ENCODE assay signal across 1 cellular context in the genomic region with DNA sequence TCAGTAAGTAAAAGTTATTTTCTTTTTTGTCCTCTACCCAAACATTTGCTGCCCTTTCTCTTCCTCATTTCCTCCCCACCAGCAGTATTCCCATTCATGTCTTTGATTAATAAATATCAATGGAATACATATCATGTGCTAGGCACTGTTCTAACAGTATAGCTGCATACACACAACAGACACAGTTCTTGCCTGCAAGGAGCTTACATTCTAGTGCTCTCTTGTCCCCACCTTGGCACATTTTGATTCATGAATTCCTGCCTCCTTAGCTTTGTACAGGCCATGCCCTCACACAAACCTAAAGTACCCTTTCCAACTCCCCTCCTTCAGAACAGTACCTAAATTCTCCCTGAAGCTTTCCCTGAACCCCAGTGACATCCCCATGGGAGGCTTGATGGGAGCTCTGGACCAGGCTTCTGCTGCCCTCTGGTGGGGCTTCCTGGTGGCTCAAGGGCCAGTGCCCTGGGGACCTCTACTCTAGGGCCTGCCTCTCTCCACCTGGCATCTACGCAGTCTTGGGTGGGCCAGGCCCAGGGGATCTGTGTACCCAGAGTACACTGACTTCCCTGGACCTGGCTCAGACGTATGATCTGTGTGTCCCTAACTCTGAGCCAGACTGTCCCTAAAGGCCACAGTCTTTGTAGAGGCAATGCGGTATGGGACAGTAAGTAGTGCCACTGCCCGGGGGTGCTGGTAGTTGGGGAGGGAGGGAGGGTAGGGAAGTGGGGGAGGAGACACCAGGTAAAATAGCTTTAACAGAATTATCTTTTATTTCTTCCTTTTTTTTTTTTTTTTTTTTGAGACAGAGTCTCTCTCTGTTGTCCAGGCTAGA.
TF ChIP-seq lines count a peak whose summit lies in the region.

No MANE protein-coding gene starts in this region.

TF ChIP-seq in HepG2, 621 proteins besides CTCF, POLR2A, EP300 and RAD21 (continued from another document):
- TF ChIP-seq, protein P1, sequence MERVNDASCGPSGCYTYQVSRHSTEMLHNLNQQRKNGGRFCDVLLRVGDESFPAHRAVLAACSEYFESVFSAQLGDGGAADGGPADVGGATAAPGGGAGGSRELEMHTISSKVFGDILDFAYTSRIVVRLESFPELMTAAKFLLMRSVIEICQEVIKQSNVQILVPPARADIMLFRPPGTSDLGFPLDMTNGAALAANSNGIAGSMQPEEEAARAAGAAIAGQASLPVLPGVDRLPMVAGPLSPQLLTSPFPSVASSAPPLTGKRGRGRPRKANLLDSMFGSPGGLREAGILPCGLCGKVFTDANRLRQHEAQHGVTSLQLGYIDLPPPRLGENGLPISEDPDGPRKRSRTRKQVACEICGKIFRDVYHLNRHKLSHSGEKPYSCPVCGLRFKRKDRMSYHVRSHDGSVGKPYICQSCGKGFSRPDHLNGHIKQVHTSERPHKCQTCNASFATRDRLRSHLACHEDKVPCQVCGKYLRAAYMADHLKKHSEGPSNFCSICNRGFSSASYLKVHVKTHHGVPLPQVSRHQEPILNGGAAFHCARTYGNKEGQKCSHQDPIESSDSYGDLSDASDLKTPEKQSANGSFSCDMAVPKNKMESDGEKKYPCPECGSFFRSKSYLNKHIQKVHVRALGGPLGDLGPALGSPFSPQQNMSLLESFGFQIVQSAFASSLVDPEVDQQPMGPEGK (CRISPR knock-in tag; IDR thresholded peaks at IDR 0.05): 0 out of 2 replicates have a peak, but pooled peaks have one; percentile 30
- TF ChIP-seq ZEB1 (IDR thresholded peaks at IDR 0.05; ENCODE audit: insufficient replicate concordance, low read depth) (no peak), ARID2 (CRISPR knock-in tag; IDR thresholded peaks at IDR 0.05; ENCODE audit: borderline replicate concordance) (no peak), ZNF350 (CRISPR knock-in tag; IDR thresholded peaks at IDR 0.05; ENCODE audit: borderline replicate concordance, low read depth) (0 out of 2 replicates have a peak, but pooled peaks have one; percentile 26), STAG1 (CRISPR knock-in tag; IDR thresholded peaks at IDR 0.05) (peak; percentile 98), PITX1 (CRISPR knock-in tag; IDR thresholded peaks at IDR 0.05) (peak; percentile 56; the same call in 1 of the 2 replicates), TBX2 (CRISPR knock-in tag; IDR thresholded peaks at IDR 0.05; ENCODE audit: borderline replicate concordance) (no peak), CBX5 (CRISPR knock-in tag; IDR thresholded peaks at IDR 0.05; ENCODE audit: borderline replicate concordance) (0 out of 2 replicates have a peak, but pooled peaks have one; percentile 35), HOXD1 (CRISPR knock-in tag; IDR thresholded peaks at IDR 0.05) (no peak), MZF1 (CRISPR knock-in tag; IDR thresholded peaks at IDR 0.05; ENCODE audit: borderline replicate concordance) (no peak), ZNF20 (CRISPR knock-in tag; IDR thresholded peaks at IDR 0.05) (no peak), ADNP (CRISPR knock-in tag; IDR thresholded peaks at IDR 0.05) (no peak), ZMYM2 (CRISPR knock-in tag; IDR thresholded peaks at IDR 0.05) (no peak), MIXL1 (CRISPR knock-in tag; IDR thresholded peaks at IDR 0.05) (no peak), RARA (CRISPR knock-in tag; IDR thresholded peaks at IDR 0.05) (no peak)
- TF ChIP-seq, protein P2, sequence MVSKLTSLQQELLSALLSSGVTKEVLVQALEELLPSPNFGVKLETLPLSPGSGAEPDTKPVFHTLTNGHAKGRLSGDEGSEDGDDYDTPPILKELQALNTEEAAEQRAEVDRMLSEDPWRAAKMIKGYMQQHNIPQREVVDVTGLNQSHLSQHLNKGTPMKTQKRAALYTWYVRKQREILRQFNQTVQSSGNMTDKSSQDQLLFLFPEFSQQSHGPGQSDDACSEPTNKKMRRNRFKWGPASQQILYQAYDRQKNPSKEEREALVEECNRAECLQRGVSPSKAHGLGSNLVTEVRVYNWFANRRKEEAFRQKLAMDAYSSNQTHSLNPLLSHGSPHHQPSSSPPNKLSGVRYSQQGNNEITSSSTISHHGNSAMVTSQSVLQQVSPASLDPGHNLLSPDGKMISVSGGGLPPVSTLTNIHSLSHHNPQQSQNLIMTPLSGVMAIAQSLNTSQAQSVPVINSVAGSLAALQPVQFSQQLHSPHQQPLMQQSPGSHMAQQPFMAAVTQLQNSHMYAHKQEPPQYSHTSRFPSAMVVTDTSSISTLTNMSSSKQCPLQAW (CRISPR knock-in tag; IDR thresholded peaks at IDR 0.05): 0 out of 2 replicates have a peak, but pooled peaks have one; percentile 18
- TF ChIP-seq, protein P3, sequence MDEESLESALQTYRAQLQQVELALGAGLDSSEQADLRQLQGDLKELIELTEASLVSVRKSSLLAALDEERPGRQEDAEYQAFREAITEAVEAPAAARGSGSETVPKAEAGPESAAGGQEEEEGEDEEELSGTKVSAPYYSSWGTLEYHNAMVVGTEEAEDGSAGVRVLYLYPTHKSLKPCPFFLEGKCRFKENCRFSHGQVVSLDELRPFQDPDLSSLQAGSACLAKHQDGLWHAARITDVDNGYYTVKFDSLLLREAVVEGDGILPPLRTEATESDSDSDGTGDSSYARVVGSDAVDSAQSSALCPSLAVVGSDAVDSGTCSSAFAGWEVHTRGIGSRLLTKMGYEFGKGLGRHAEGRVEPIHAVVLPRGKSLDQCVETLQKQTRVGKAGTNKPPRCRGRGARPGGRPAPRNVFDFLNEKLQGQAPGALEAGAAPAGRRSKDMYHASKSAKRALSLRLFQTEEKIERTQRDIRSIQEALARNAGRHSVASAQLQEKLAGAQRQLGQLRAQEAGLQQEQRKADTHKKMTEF (CRISPR knock-in tag; IDR thresholded peaks at IDR 0.05): 0 out of 2 replicates have a peak, but pooled peaks have one; percentile 26
- TF ChIP-seq, protein P4, sequence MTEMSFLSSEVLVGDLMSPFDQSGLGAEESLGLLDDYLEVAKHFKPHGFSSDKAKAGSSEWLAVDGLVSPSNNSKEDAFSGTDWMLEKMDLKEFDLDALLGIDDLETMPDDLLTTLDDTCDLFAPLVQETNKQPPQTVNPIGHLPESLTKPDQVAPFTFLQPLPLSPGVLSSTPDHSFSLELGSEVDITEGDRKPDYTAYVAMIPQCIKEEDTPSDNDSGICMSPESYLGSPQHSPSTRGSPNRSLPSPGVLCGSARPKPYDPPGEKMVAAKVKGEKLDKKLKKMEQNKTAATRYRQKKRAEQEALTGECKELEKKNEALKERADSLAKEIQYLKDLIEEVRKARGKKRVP (CRISPR knock-in tag; IDR thresholded peaks at IDR 0.05): no peak
- TF ChIP-seq, protein P5, sequence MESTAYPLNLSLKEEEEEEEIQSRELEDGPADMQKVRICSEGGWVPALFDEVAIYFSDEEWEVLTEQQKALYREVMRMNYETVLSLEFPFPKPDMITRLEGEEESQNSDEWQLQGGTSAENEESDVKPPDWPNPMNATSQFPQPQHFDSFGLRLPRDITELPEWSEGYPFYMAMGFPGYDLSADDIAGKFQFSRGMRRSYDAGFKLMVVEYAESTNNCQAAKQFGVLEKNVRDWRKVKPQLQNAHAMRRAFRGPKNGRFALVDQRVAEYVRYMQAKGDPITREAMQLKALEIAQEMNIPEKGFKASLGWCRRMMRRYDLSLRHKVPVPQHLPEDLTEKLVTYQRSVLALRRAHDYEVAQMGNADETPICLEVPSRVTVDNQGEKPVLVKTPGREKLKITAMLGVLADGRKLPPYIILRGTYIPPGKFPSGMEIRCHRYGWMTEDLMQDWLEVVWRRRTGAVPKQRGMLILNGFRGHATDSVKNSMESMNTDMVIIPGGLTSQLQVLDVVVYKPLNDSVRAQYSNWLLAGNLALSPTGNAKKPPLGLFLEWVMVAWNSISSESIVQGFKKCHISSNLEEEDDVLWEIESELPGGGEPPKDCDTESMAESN (CRISPR knock-in tag; conservative IDR thresholded peaks at IDR 0.05): 0 out of 2 replicates have a peak, but pooled peaks have one; percentile 50
- TF ChIP-seq, protein P6, sequence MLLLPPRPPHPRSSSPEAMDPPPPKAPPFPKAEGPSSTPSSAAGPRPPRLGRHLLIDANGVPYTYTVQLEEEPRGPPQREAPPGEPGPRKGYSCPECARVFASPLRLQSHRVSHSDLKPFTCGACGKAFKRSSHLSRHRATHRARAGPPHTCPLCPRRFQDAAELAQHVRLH (CRISPR knock-in tag; IDR thresholded peaks at IDR 0.05; ENCODE audit: borderline replicate concordance, low read depth): peak; percentile 55; the same call in 1 of the 2 replicates
- TF ChIP-seq, protein P7, sequence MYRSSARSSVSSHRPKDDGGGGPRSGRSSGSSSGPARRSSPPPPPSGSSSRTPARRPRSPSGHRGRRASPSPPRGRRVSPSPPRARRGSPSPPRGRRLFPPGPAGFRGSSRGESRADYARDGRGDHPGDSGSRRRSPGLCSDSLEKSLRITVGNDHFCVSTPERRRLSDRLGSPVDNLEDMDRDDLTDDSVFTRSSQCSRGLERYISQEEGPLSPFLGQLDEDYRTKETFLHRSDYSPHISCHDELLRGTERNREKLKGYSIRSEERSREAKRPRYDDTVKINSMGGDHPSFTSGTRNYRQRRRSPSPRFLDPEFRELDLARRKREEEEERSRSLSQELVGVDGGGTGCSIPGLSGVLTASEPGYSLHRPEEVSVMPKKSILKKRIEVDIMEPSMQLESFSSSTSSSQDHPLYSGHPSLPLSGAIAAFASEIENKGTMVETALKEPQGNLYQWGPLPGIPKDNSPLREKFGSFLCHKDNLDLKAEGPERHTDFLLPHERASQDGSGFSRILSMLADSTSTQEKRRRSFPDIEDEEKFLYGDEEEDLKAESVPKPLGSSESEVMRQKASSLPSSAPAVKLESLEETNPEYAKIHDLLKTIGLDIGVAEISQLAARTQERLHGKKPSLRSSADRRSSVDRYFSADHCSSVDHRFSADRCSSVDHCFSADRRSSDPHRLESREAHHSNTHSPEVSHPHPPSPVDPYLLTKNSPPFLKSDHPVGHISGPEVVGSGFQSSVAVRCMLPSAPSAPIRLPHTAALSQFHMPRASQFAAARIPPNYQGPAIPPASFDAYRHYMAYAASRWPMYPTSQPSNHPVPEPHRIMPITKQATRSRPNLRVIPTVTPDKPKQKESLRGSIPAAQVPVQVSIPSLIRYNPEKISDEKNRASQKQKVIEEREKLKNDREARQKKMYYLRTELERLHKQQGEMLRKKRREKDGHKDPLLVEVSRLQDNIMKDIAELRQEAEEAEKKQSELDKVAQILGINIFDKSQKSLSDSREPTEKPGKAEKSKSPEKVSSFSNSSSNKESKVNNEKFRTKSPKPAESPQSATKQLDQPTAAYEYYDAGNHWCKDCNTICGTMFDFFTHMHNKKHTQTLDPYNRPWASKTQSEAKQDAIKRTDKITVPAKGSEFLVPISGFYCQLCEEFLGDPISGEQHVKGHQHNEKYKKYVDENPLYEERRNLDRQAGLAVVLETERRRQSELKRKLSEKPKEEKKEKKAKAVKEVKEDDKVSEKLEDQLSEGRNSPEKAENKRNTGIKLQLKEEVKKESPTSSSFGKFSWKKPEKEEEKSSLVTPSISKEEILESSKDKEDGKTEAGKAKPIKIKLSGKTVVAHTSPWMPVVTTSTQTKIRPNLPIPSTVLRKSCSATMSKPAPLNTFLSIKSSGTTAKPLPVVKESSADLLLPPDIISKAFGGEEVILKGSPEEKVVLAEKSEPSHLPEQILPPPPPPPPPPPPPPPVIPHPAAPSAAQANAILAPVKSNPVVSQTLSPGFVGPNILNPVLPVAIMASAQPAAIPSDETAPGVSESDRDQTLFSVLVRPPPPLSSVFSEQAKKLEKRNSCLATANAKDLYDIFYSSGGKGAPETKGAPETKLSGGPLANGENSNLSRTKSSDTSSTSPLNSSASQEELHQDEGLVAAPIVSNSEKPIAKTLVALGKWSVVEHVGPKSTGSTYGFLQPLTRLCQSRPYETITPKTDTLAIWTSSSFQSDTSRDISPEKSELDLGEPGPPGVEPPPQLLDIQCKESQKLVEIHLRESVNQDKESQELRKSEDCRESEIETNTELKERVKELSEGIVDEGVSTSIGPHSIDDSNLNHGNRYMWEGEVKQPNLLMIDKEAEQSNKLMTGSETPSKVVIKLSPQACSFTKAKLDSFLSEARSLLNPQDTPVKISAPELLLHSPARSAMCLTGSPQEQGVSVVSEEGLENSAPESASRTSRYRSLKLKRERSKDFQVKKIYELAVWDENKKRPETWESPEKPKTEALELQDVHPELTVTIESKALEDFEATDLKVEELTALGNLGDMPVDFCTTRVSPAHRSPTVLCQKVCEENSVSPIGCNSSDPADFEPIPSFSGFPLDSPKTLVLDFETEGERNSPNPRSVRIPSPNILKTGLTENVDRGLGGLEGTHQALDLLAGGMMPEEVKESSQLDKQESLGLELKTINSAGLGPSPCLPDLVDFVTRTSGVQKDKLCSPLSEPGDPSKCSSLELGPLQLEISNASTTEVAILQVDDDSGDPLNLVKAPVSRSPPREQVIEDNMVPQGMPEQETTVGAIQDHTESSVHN (CRISPR knock-in tag; IDR thresholded peaks at IDR 0.05): no peak
- TF ChIP-seq, protein P8, sequence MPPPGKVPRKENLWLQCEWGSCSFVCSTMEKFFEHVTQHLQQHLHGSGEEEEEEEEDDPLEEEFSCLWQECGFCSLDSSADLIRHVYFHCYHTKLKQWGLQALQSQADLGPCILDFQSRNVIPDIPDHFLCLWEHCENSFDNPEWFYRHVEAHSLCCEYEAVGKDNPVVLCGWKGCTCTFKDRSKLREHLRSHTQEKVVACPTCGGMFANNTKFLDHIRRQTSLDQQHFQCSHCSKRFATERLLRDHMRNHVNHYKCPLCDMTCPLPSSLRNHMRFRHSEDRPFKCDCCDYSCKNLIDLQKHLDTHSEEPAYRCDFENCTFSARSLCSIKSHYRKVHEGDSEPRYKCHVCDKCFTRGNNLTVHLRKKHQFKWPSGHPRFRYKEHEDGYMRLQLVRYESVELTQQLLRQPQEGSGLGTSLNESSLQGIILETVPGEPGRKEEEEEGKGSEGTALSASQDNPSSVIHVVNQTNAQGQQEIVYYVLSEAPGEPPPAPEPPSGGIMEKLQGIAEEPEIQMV (CRISPR knock-in tag; IDR thresholded peaks at IDR 0.05; ENCODE audit: low read depth): no peak
- TF ChIP-seq, protein P9, sequence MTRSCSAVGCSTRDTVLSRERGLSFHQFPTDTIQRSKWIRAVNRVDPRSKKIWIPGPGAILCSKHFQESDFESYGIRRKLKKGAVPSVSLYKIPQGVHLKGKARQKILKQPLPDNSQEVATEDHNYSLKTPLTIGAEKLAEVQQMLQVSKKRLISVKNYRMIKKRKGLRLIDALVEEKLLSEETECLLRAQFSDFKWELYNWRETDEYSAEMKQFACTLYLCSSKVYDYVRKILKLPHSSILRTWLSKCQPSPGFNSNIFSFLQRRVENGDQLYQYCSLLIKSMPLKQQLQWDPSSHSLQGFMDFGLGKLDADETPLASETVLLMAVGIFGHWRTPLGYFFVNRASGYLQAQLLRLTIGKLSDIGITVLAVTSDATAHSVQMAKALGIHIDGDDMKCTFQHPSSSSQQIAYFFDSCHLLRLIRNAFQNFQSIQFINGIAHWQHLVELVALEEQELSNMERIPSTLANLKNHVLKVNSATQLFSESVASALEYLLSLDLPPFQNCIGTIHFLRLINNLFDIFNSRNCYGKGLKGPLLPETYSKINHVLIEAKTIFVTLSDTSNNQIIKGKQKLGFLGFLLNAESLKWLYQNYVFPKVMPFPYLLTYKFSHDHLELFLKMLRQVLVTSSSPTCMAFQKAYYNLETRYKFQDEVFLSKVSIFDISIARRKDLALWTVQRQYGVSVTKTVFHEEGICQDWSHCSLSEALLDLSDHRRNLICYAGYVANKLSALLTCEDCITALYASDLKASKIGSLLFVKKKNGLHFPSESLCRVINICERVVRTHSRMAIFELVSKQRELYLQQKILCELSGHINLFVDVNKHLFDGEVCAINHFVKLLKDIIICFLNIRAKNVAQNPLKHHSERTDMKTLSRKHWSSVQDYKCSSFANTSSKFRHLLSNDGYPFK (CRISPR knock-in tag; IDR thresholded peaks at IDR 0.05; ENCODE audit: borderline replicate concordance): peak; percentile 48; the same call in 1 of the 2 replicates
TF ChIP-seq in HepG2: peak in this region for 25.
